ENCODE assay signal across 14 cellular contexts in the genomic region with DNA sequence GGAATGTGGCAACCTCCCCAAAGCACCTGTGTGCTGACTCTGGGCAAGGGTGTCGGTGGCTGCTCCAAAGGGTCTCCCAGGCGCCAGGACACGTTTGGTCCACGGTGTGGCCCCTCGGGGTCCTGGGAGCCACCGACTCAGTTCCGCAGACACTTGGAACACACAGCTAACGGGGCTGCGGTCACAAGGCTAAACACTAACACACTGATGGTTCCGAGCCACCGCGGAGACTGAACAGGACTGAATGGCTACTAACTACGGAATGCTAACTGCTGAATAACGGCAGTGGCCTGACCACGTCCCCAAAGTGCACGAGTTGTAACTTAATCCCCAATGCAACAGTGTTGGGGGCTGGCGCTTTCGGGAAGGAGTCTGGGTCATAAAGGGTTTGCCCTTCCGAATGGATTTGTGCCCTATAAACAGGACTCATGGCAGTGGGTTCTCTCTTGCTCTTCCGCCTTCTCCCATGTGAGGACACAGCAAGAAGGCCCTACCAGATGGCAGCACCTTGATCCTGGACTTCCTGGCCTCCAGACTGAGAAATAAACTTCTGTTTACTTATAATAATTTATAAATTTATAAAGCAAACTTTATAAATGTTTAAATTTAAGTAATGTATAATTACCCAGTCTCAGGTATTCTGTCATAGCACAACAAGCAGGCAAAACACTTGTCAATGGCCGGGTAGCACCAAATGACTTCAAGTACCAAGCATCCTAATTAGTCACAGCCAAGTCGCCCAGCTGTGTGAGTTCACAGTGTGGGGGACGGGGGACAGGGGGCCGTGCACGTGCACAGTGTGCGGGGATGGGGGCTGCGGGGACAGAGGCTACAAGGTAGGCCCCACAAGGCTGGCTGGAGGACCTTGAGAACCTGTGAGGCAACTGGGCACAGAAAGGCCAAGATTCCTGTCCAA. TPM values are rescaled to one million over a fixed set of nuclear protein-coding genes. Genes with fewer than 3 reads are reported as not detected.
DNase-seq lines count a peak whose midpoint lies in the region; ATAC-seq and TF ChIP-seq lines count a peak whose summit lies in the region.
"Had no signal": no experiment of that assay in that cellular context is flagged by ENCODE, and none has a peak within 500 bp of the region (broad histone marks: within the 10 kb centered on the region; RNA-seq: fewer than 3 reads in every experiment).

No MANE protein-coding gene starts in this region.

- H3K36me3 ChIP-seq in skeletal muscle tissue (ENCODE audit: control insufficient read depth in 3 of 3, insufficient read depth in 3 of 3, low read length in 3 of 3) = peaks cover 0 to 12% (median 0%) of the 10 kb centered on the region in 3 donors
- H3K36me3 ChIP-seq: sigmoid colon, SJSA1 had no signal

- H3K4me1 Mint-ChIP-seq in activated CD4-positive, alpha-beta T cell treated with anti-CD3 and anti-CD28 coated beads, Interleukin-2, amount 10 ng/mL, durations not matched to agents 24 days and 14 days = peaks cover 1% of the 10 kb centered on the region
- H3K4me1 Mint-ChIP-seq in glutamatergic neuron (ENCODE audit: low read depth, unreplicated experiment) = peaks cover 2% of the 10 kb centered on the region
- H3K4me1 Mint-ChIP-seq in effector memory CD8-positive, alpha-beta T cell (ENCODE audit: low read depth in 2 of 2) = peaks cover 0 to 4% of the 10 kb centered on the region in 2 donors

- H3K9ac ChIP-seq in skeletal muscle tissue (ENCODE audit: low read depth in 1 of 3, low read length in 3 of 3) = peak overlapping the region; percentile 84 to 96 (median 87)

- H3K9me3 Mint-ChIP-seq in activated CD4-positive, alpha-beta T cell treated with anti-CD3 and anti-CD28 coated beads, Interleukin-2, amount 10 ng/mL, durations not matched to agents 24 days and 14 days = no peaks in the 10 kb centered on the region
- peaks cover 8% of the 10 kb centered on the region for H3K9me3 Mint-ChIP-seq in glutamatergic neuron (ENCODE audit: unreplicated experiment)
- H3K9me3 Mint-ChIP-seq in effector memory CD8-positive, alpha-beta T cell = no peaks in the 10 kb centered on the region

- H3K27me3 Mint-ChIP-seq in activated CD4-positive, alpha-beta T cell treated with anti-CD3 and anti-CD28 coated beads, Interleukin-2, amount 10 ng/mL, durations not matched to agents 24 days and 14 days = peaks cover 31% of the 10 kb centered on the region
- H3K27me3 Mint-ChIP-seq in glutamatergic neuron (ENCODE audit: unreplicated experiment) = peaks cover 6% of the 10 kb centered on the region
- peaks cover 11 to 27% of the 10 kb centered on the region in 2 donors for H3K27me3 Mint-ChIP-seq in effector memory CD8-positive, alpha-beta T cell

- peak overlapping the region; percentile 99 for H3K27ac ChIP-seq in skeletal muscle tissue (ENCODE audit: low read depth, low read length)
- H3K27ac ChIP-seq: sigmoid colon, SJSA1 had no signal

- H3K27ac Mint-ChIP-seq in activated CD4-positive, alpha-beta T cell treated with anti-CD3 and anti-CD28 coated beads, Interleukin-2, amount 10 ng/mL, durations not matched to agents 24 days and 14 days = no peak overlapping the region
- H3K27ac Mint-ChIP-seq in glutamatergic neuron (ENCODE audit: unreplicated experiment) = no peak overlapping the region
- H3K27ac Mint-ChIP-seq in effector memory CD8-positive, alpha-beta T cell = no peak overlapping the region
- H3K27ac Mint-ChIP-seq: activated B cell treated with CpG ODN at 0.5 μM for 24 hours had no signal

- H3K27me3 ChIP-seq in skeletal muscle tissue (ENCODE audit: control insufficient read depth in 3 of 3, insufficient read depth in 3 of 3, low read length in 3 of 3) = peaks cover 0 to 16% (median 4%) of the 10 kb centered on the region in 3 donors

- no peak for ATAC-seq in effector memory CD8-positive, alpha-beta T cell (replicated peaks)
- ATAC-seq: activated T-cell treated with anti-CD3 and anti-CD28 coated beads, Interleukin-2, amount 50 U/mL, for 4 hours had no signal

- no peaks in the 10 kb centered on the region for H3K36me3 Mint-ChIP-seq in activated CD4-positive, alpha-beta T cell treated with anti-CD3 and anti-CD28 coated beads, Interleukin-2, amount 10 ng/mL, durations not matched to agents 24 days and 14 days (ENCODE audit: low read depth)
- peaks cover 9% of the 10 kb centered on the region for H3K36me3 Mint-ChIP-seq in glutamatergic neuron (ENCODE audit: unreplicated experiment)
- H3K36me3 Mint-ChIP-seq in effector memory CD8-positive, alpha-beta T cell (ENCODE audit: insufficient read depth) = no peaks in the 10 kb centered on the region

- peak overlapping the region; percentile 30 for H3K4me3 Mint-ChIP-seq in activated CD4-positive, alpha-beta T cell treated with anti-CD3 and anti-CD28 coated beads, Interleukin-2, amount 10 ng/mL, durations not matched to agents 24 days and 14 days
- H3K4me3 Mint-ChIP-seq in glutamatergic neuron (ENCODE audit: unreplicated experiment) = no peak overlapping the region
- peak overlapping the region in 1 of 2 donors; percentile 50 for H3K4me3 Mint-ChIP-seq in effector memory CD8-positive, alpha-beta T cell
- H3K4me3 Mint-ChIP-seq: activated B cell treated with CpG ODN at 0.5 μM for 24 hours; activated T-cell treated with anti-CD3 and anti-CD28 coated beads, Interleukin-2, amount 50 U/mL, for 4 hours had no signal

- peaks cover 0 to 8% (median 7%) of the 10 kb centered on the region in 3 donors for H3K9me3 ChIP-seq in skeletal muscle tissue (ENCODE audit: control insufficient read depth in 3 of 3, low read length in 3 of 3)
- H3K9me3 ChIP-seq: SJSA1 had no signal

- H3K4me3 ChIP-seq in skeletal muscle tissue (ENCODE audit: low read length in 3 of 3) = peak overlapping the region; percentile 51 to 70 (median 54)
- H3K4me3 ChIP-seq: sigmoid colon, SJSA1 had no signal

- intact Hi-C loops in activated CD4-positive, alpha-beta T cell treated with anti-CD3 and anti-CD28 coated beads, Interleukin-2, amount 10 ng/mL, durations not matched to agents 24 days and 14 days (cut with micrococcal nuclease) = no loop called here

- peaks cover 29 to 50% (median 45%) of the 10 kb centered on the region in 3 donors for H3K4me1 ChIP-seq in skeletal muscle tissue (ENCODE audit: control insufficient read depth in 3 of 3, insufficient read depth in 3 of 3, low read length in 3 of 3)

- DNase-seq in activated CD4-positive, alpha-beta T cell treated with anti-CD3 and anti-CD28 coated beads, Interleukin-2, amount 10 ng/mL, durations not matched to agents 24 days and 14 days = no peak
- DNase-seq in activated CD4-positive, alpha-beta T cell treated with anti-CD3 and anti-CD28 coated beads, Interleukin-2, amount 50 U/mL, for 1 hour = no peak
- peak; percentile 23 for DNase-seq in glutamatergic neuron
- no peak for DNase-seq in effector memory CD8-positive, alpha-beta T cell
- DNase-seq in dedifferentiated amniotic fluid mesenchymal stem cell (ENCODE audit: extremely low spot score) = no peak
- DNase-seq: ACHN; activated B cell treated with CpG ODN at 0.5 μM for 24 hours; activated T-cell treated with anti-CD3 and anti-CD28 coated beads, Interleukin-2, amount 50 U/mL, for 4 hours had no signal

- TF ChIP-seq CTCF in glutamatergic neuron (IDR thresholded peaks at IDR 0.05; ENCODE audit: partially characterized antibody, unreplicated experiment) = no peak

RNA-seq across cellular contexts. Expression of a gene that starts 2.3 kb away (rescaled TPM):
- 0.28 and 0.66 TPM in 2 replicates for total RNA-seq in activated CD4-positive, alpha-beta T cell treated with anti-CD3 and anti-CD28 coated beads, Interleukin-2, amount 10 ng/mL, durations not matched to agents 24 days and 14 days
- 55.3 TPM for total RNA-seq in glutamatergic neuron (ENCODE audit: unreplicated experiment)
- 255 TPM for total RNA-seq in skeletal muscle tissue

RNA-seq across cellular contexts. Expression of a gene that starts 19.4 kb away (rescaled TPM):
- total RNA-seq in activated CD4-positive, alpha-beta T cell treated with anti-CD3 and anti-CD28 coated beads, Interleukin-2, amount 10 ng/mL, durations not matched to agents 24 days and 14 days = 125 and 130 TPM in 2 replicates
- 293 TPM for total RNA-seq in glutamatergic neuron (ENCODE audit: unreplicated experiment)
- 24.0 TPM for total RNA-seq in skeletal muscle tissue

RNA-seq across cellular contexts. Expression of a gene that starts 28.7 kb away (rescaled TPM):
- 0.26 TPM in 1 of 2 replicates, not detected in the other for total RNA-seq in activated CD4-positive, alpha-beta T cell treated with anti-CD3 and anti-CD28 coated beads, Interleukin-2, amount 10 ng/mL, durations not matched to agents 24 days and 14 days
- total RNA-seq in glutamatergic neuron (ENCODE audit: unreplicated experiment) (354 TPM), skeletal muscle tissue (1.6 TPM)
- total RNA-seq: activated B cell treated with CpG ODN at 0.5 μM for 24 hours; activated T-cell treated with anti-CD3 and anti-CD28 coated beads, Interleukin-2, amount 50 U/mL, for 4 hours; endothelial cell of umbilical vein; SJSA1 had no signal

RNA-seq across cellular contexts. Expression of a gene that starts 36.0 kb away (rescaled TPM):
- total RNA-seq in activated CD4-positive, alpha-beta T cell treated with anti-CD3 and anti-CD28 coated beads, Interleukin-2, amount 10 ng/mL, durations not matched to agents 24 days and 14 days = 0.19 and 0.35 TPM in 2 replicates
- 0.17 TPM for total RNA-seq in glutamatergic neuron (ENCODE audit: unreplicated experiment)
- total RNA-seq in skeletal muscle tissue = not detected
- total RNA-seq: Daoy, SJSA1, temporal lobe had no signal

RNA-seq across cellular contexts. Expression of a gene that starts 46.4 kb away (rescaled TPM):
- total RNA-seq in activated CD4-positive, alpha-beta T cell treated with anti-CD3 and anti-CD28 coated beads, Interleukin-2, amount 10 ng/mL, durations not matched to agents 24 days and 14 days = not detected in 2 replicates
- total RNA-seq in glutamatergic neuron (ENCODE audit: unreplicated experiment) (not detected), skeletal muscle tissue (not detected)
- total RNA-seq: activated T-cell treated with anti-CD3 and anti-CD28 coated beads, Interleukin-2, amount 50 U/mL, for 4 hours; Daoy; endothelial cell of umbilical vein; sigmoid colon; SJSA1; temporal lobe had no signal

Comparison
In these comparisons a context has a peak if more than half of its experiments do, and no peak if none do; other contexts are left out.
1. RNA of a gene that starts 2.3 kb away (total RNA-seq): 255 TPM in skeletal muscle tissue (single experiment) and 55.3 TPM in glutamatergic neuron (single experiment); 0.28 to 0.66 TPM in activated CD4-positive, alpha-beta T cell treated with anti-CD3 and anti-CD28 coated beads, Interleukin-2, amount 10 ng/mL, durations not matched to agents 24 days and 14 days; every median in the first group is over 10 times any median in the second.
2. RNA of a gene that starts 28.7 kb away (total RNA-seq): 354 TPM in glutamatergic neuron (single experiment); 1.6 TPM in skeletal muscle tissue (single experiment) and 0.26 TPM in activated CD4-positive, alpha-beta T cell treated with anti-CD3 and anti-CD28 coated beads, Interleukin-2, amount 10 ng/mL, durations not matched to agents 24 days and 14 days; every median in the first group is over 100 times any median in the second.